ENCODE assay signal across 10 cellular contexts in the genomic region with DNA sequence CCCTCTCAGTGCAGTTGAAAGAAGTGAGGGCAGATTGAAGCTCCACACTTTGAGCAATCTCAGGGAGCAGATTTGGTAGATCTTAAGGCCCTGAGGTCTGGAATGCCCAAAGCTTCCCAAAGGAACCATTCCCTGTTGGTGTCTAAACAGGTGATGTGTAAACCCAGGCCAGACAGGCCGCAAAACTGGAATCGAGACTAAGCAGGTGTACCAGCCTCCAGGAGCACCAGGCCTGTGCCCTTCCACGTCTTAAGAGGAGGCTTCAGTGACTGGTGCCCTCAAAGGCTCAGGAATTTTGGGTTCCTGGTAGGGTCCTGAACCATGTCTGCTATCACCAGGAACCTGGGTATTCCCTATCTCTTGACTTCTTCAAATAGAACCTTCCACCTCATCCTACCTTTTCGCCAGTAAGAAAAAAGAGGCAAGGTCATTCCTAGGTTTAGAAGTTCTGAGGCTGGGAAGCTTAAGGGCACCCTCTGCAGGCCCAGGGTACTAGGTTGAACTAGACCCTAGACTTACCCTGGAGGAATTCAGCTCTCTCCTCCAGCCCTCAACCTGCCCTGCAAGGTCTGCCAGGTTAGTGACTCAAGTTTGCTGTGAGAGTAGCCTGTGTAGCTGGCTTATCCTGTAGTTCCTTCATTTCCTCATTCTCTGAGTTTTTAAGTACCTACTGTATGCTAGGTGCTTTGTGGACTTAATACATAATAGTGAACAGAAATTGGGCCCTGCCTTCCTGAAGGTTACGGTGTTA.
DNase-seq lines count a peak whose midpoint lies in the region; ATAC-seq and TF ChIP-seq lines count a peak whose summit lies in the region.
"Had no signal": no experiment of that assay in that cellular context is flagged by ENCODE, and none has a peak within 500 bp of the region (broad histone marks: within the 10 kb centered on the region; RNA-seq: fewer than 3 reads in every experiment).

No MANE protein-coding gene starts in this region.

- no peak overlapping the region for H3K4me3 Mint-ChIP-seq in naive thymus-derived CD4-positive, alpha-beta T cell

- H3K27ac ChIP-seq in A673 (ENCODE audit: low read depth, low read length, poor library complexity, severe bottlenecking) (no peak overlapping the region), cingulate gyrus (ENCODE audit: low read depth, low read length) (peak overlapping the region; percentile 78)
- no peak overlapping the region for H3K27ac ChIP-seq in naive thymus-derived CD4-positive, alpha-beta T cell (ENCODE audit: low read depth, low read length)

- H3K27me3 Mint-ChIP-seq in naive thymus-derived CD4-positive, alpha-beta T cell = no peaks in the 10 kb centered on the region

- H3K36me3 Mint-ChIP-seq in naive thymus-derived CD4-positive, alpha-beta T cell = peaks cover 0 to 5% (median 5%) of the 10 kb centered on the region in 5 donors

- no peak overlapping the region for H2AFZ ChIP-seq in Loucy (ENCODE audit: low read length)

- no peak for DNase-seq in A673 (ENCODE audit: low spot score)
- DNase-seq in naive thymus-derived CD4-positive, alpha-beta T cell = peak in 4 of 9 donors; percentile 26 to 46 (median 40)
- DNase-seq in NCI-H1930 (lab: John Stamatoyannopoulos, UW) = no peak
- no peak for DNase-seq in retina
- DNase-seq in DMS79 (lab: John Stamatoyannopoulos, UW) = no peak
- DNase-seq: activated CD8-positive, alpha-beta memory T cell treated with anti-CD3 and anti-CD28 coated beads for 24 hours; NCI-H526 treated with DMSO at 0.1 percent for 48 hours had no signal

- peak; percentile 65 for ATAC-seq in naive thymus-derived CD4-positive, alpha-beta T cell
- ATAC-seq in GM18505 (IDR thresholded peaks at IDR 0.05; ENCODE audit: unreplicated experiment) = no peak

- no peaks in the 10 kb centered on the region for H3F3A ChIP-seq in Loucy (ENCODE audit: low read depth)

- no peak overlapping the region for H3K4me3 ChIP-seq in A673 (ENCODE audit: low read depth, low read length, poor library complexity, severe bottlenecking)
- no peak overlapping the region for H3K4me3 ChIP-seq in Loucy (ENCODE audit: low read length, poor library complexity, severe bottlenecking)
- no peak overlapping the region for H3K4me3 ChIP-seq in naive thymus-derived CD4-positive, alpha-beta T cell (ENCODE audit: low read length)

- H3K9me3 Mint-ChIP-seq in naive thymus-derived CD4-positive, alpha-beta T cell = peaks cover 0 to 9% (median 3%) of the 10 kb centered on the region in 11 donors

- TF ChIP-seq CTCF in A673 (conservative IDR thresholded peaks at IDR 0.05; ENCODE audit: low read depth, low read length) (0 out of 2 replicates have a peak, but pooled peaks have one; percentile 21), Loucy (conservative IDR thresholded peaks at IDR 0.05; ENCODE audit: low read length) (peak; percentile 40)

- intact Hi-C loops in A673 (cut with micrococcal nuclease; ENCODE audit: unreplicated experiment) = no loop called here
- intact Hi-C loops in naive thymus-derived CD4-positive, alpha-beta T cell (cut with micrococcal nuclease) = loop anchor here (1.0 to 5.0 kb wide), 8 partner anchors 17 to 300 kb away; partner anchors contain the start of gene ZBTB16 (in 1 of the 2)

- H3K4me1 Mint-ChIP-seq in naive thymus-derived CD4-positive, alpha-beta T cell = peaks cover 6 to 40% (median 26%) of the 10 kb centered on the region in 7 donors

- no peak for TF ChIP-seq POLR2A in GM18505 (IDR thresholded peaks at IDR 0.05; ENCODE audit: borderline replicate concordance, extremely low read depth, insufficient read depth, insufficient read length)

- H3K4me1 ChIP-seq in A673 (ENCODE audit: insufficient read depth, low read length, poor library complexity, severe bottlenecking) (peaks cover 7% of the 10 kb centered on the region), Loucy (ENCODE audit: insufficient read depth, low read length, poor library complexity, severe bottlenecking) (peaks cover 39% of the 10 kb centered on the region)
- peaks cover 0 to 8% of the 10 kb centered on the region in 2 donors for H3K4me1 ChIP-seq in naive thymus-derived CD4-positive, alpha-beta T cell (ENCODE audit: control insufficient read depth in 2 of 2, insufficient read depth in 2 of 2, low read length in 2 of 2)

- H3K27me3 ChIP-seq in A673 (replicated peaks; ENCODE audit: insufficient read depth, low read depth, low read length, poor library complexity) (no peaks in the 10 kb centered on the region), Loucy (ENCODE audit: insufficient read depth, low read length, poor library complexity, severe bottlenecking) (no peaks in the 10 kb centered on the region)
- no peaks in the 10 kb centered on the region for H3K27me3 ChIP-seq in naive thymus-derived CD4-positive, alpha-beta T cell (ENCODE audit: control insufficient read depth in 2 of 2, insufficient read depth in 2 of 2, low read length in 2 of 2)

- H3K79me2 ChIP-seq in Loucy (ENCODE audit: insufficient read depth, low read length) = no peaks in the 10 kb centered on the region

- H3K36me3 ChIP-seq in A673 (ENCODE audit: insufficient read depth, low read length, poor library complexity, severe bottlenecking) = no peaks in the 10 kb centered on the region
- no peaks in the 10 kb centered on the region for H3K36me3 ChIP-seq in Loucy (ENCODE audit: insufficient read depth, low read length)
- no peaks in the 10 kb centered on the region for H3K36me3 ChIP-seq in naive thymus-derived CD4-positive, alpha-beta T cell (ENCODE audit: control insufficient read depth in 2 of 3, insufficient read depth in 3 of 3, low read length in 3 of 3)

- H4K20me1 ChIP-seq in Loucy (ENCODE audit: insufficient read depth, low read length, poor library complexity, severe bottlenecking) = no peaks in the 10 kb centered on the region

- H3K9ac ChIP-seq in Loucy (ENCODE audit: low read depth, low read length, poor library complexity, severe bottlenecking) = peak overlapping the region; percentile 40

- H3K4me2 ChIP-seq in Loucy (ENCODE audit: low read depth, low read length, poor library complexity, severe bottlenecking) = no peak overlapping the region

- no TSS peak for BruUV-seq in A673 (replicated peaks; lab: Mats Ljungman, UMichigan)

- H3K9me3 ChIP-seq in A673 (ENCODE audit: low read depth, low read length, poor library complexity, severe bottlenecking) (no peaks in the 10 kb centered on the region), Loucy (ENCODE audit: insufficient read depth, low read depth, low read length) (0 out of 2 replicates have a peak, but pooled peaks cover 7% of the 10 kb centered on the region)
- H3K9me3 ChIP-seq in naive thymus-derived CD4-positive, alpha-beta T cell (ENCODE audit: control insufficient read depth in 2 of 3, low read length in 3 of 3) = no peaks in the 10 kb centered on the region

- CTCF ChIA-PET in A673 (lab: Charles Lee) = interaction anchor here (1.0 kb wide), 1 partner anchor 122 kb away, joined by 4 read pairs; no protein-coding TSS in a partner anchor
- CTCF ChIA-PET in naive thymus-derived CD4-positive, alpha-beta T cell (lab: Charles Lee) = interaction anchor here (0.6 to 8.2 kb wide), 15 partner anchors 14 to 300 kb away, joined by 3 to 92 read pairs (median 4); no protein-coding TSS in a partner anchor

- no peaks in the 10 kb centered on the region for H3K9me2 ChIP-seq in Loucy (replicated peaks; ENCODE audit: low read depth, low read length)

- POLR2A ChIA-PET in A673 (lab: Charles Lee; ENCODE audit: low non-redundant PET) = no interaction called here
- POLR2A ChIA-PET in naive thymus-derived CD4-positive, alpha-beta T cell (lab: Charles Lee) = interaction anchor here (0.8 to 20.6 kb wide), 4 partner anchors 13 to 136 kb away, joined by 3 to 363 read pairs (median 6); no protein-coding TSS in a partner anchor

- peak overlapping the region in 5 of 9 donors; percentile 3 to 34 (median 17) for H3K27ac Mint-ChIP-seq in naive thymus-derived CD4-positive, alpha-beta T cell
